ENCODE assay signal across 24 cellular contexts in genomic region chr17:45663772-45664171, GRCh38.
DNase-seq lines count a peak whose midpoint lies in the region; ATAC-seq, FAIRE-seq and TF ChIP-seq lines count a peak whose summit lies in the region.
"Had no signal": no experiment of that assay in that cellular context is flagged by ENCODE, and none has a peak within 500 bp of the region (broad histone marks: within the 10 kb centered on the region; RNA-seq: fewer than 3 reads in every experiment).

No MANE protein-coding gene starts in this region.

- H2AFZ ChIP-seq in HepG2 (ENCODE audit: low read length), result no peak overlapping the region
- H2AFZ ChIP-seq in OCI-LY7 (ENCODE audit: low read length), result no peak overlapping the region

- no peak for FAIRE-seq in HepG2 (lab: Jason Lieb, UNC)
- FAIRE-seq: GM18507, K562 had no signal

- ATAC-seq in HepG2, result peak; percentile 31; the same call in 1 of the 3 replicates
- no peak for ATAC-seq in right lobe of liver
- ATAC-seq: K562, Panc1 had no signal

- H3K27ac ChIP-seq in HepG2 (ENCODE audit: extremely low read length, insufficient read depth, low read length) (no peak overlapping the region), right lobe of liver (no peak overlapping the region), OCI-LY7 (ENCODE audit: low read depth, low read length, poor library complexity, severe bottlenecking) (no peak overlapping the region), caudate nucleus (ENCODE audit: low read depth, low read length) (no peak overlapping the region)
- H3K27ac ChIP-seq: A549, RWPE1 had no signal

- no peak overlapping the region for H3K9ac ChIP-seq in HepG2 (ENCODE audit: insufficient read depth, low read depth, low read length)

- TF ChIP-seq POLR2A in HepG2 (IDR thresholded peaks at IDR 0.05; ENCODE audit: insufficient read depth in 1 of 2, low read depth in 2 of 2, low read length in 2 of 2), result no peak
- TF ChIP-seq POLR2A in right lobe of liver (IDR thresholded peaks at IDR 0.05), result no peak

- H3K4me2 ChIP-seq in HepG2 (ENCODE audit: low read depth, low read length), result no peak overlapping the region
- H3K4me2 ChIP-seq in OCI-LY7 (ENCODE audit: low read length), result no peak overlapping the region
- H3K4me2 ChIP-seq: A549 had no signal

- WGBS in HepG2 (ENCODE audit: low lambda C conversion rate), result 4% methylated on average over 1 of the region's 1 CpG
- WGBS in right lobe of liver (ENCODE audit: insufficient coverage, low coverage, low lambda C conversion rate, missing lambda C conversion rate), result 13% methylated on average over 1 of the region's 1 CpG

- H3K79me2 ChIP-seq in HepG2 (ENCODE audit: insufficient read depth, low read length), result no peaks in the 10 kb centered on the region
- H3K79me2 ChIP-seq in OCI-LY7 (ENCODE audit: insufficient read depth, low read depth, low read length), result no peaks in the 10 kb centered on the region

- TF ChIP-seq CTCF in HepG2 (CRISPR knock-in tag; IDR thresholded peaks at IDR 0.05) (no peak), right lobe of liver (IDR thresholded peaks at IDR 0.05) (no peak), OCI-LY7 (conservative IDR thresholded peaks at IDR 0.05; ENCODE audit: low read length) (peak; percentile 23; the same call in 1 of the 2 replicates), epithelial cell of proximal tubule (conservative IDR thresholded peaks at IDR 0.05; ENCODE audit: low read depth, low read length) (peak; percentile 14), foreskin fibroblast (IDR thresholded peaks at IDR 0.05; ENCODE audit: low read depth, low read length) (no peak)

- no peaks in the 10 kb centered on the region for H4K20me1 ChIP-seq in HepG2 (ENCODE audit: insufficient read depth, low read length)
- no peaks in the 10 kb centered on the region for H4K20me1 ChIP-seq in OCI-LY7 (ENCODE audit: insufficient read depth, low read length)

- TF ChIP-seq RAD21 in HepG2 (CRISPR knock-in tag; IDR thresholded peaks at IDR 0.05), result no peak

- H3K4me3 ChIP-seq in HepG2 (replicated peaks in 1 of 3; ENCODE audit: insufficient read depth in 1 of 3, low read depth in 2 of 3, low read length in 3 of 3) (no peak overlapping the region), right lobe of liver (no peak overlapping the region), OCI-LY7 (ENCODE audit: low read depth, low read length, poor library complexity, severe bottlenecking) (no peak overlapping the region), epithelial cell of proximal tubule (ENCODE audit: low read depth, low read length) (no peak overlapping the region), foreskin fibroblast (ENCODE audit: low read depth in 1 of 2, low read length in 2 of 2) (no peak overlapping the region)
- H3K4me3 ChIP-seq: A549, K562, MG63 had no signal

- no peaks in the 10 kb centered on the region for H3K4me1 ChIP-seq in HepG2 (ENCODE audit: insufficient read depth, low read length)
- no peaks in the 10 kb centered on the region for H3K4me1 ChIP-seq in right lobe of liver
- H3K4me1 ChIP-seq in OCI-LY7 (ENCODE audit: insufficient read depth, low read length, poor library complexity, severe bottlenecking), result no peaks in the 10 kb centered on the region
- H3K4me1 ChIP-seq: A549 had no signal

- DNase-seq in HepG2 (ENCODE audit: low spot score) (no peak), right lobe of liver (no peak), OCI-LY7 (ENCODE audit: low spot score) (no peak), epithelial cell of proximal tubule (ENCODE audit: low read depth) (no peak), caudate nucleus (lab: John Stamatoyannopoulos, UW) (no peak), foreskin fibroblast (no peak), glomerular visceral epithelial cell (ENCODE audit: extremely low spot score) (no peak)
- no peak for DNase-seq in stimulated activated CD4-positive, alpha-beta T cell treated with anti-CD3 and anti-CD28 coated beads, Interleukin-4, amount 100 ng/mL, for 4 hours
- DNase-seq: AML-193, C1 segment of cervical spinal cord, DMS153, MG63, NCI-H1105 treated with DMSO at 0.1 percent for 48 hours, NCI-H146, NCI-H1930, NCI-H446, NCI-H524 treated with DMSO at 0.1 percent for 48 hours, NCI-H774, SHP77 had no signal

- TF ChIP-seq EP300 in HepG2 (IDR thresholded peaks at IDR 0.05; ENCODE audit: low read depth in 2 of 2, low read length in 2 of 2), result no peak
- no peak for TF ChIP-seq EP300 in HepG2 (CRISPR knock-in tag; IDR thresholded peaks at IDR 0.05; ENCODE audit: borderline replicate concordance)

- peaks cover 0 to 61% of the 10 kb centered on the region in 2 experiments for H3K27me3 ChIP-seq in HepG2 (ENCODE audit: control insufficient read depth in 1 of 2, insufficient read depth in 2 of 2, low read length in 2 of 2)
- no peaks in the 10 kb centered on the region for H3K27me3 ChIP-seq in right lobe of liver

- in situ Hi-C loops in HepG2 (cut with HindIII; ENCODE audit: extremely low pct_ligation_motif_present, low pct_unique_long_range_greater_than_20kb), result no loop called here

- BruUV-seq in HepG2 (replicated peaks; lab: Mats Ljungman, UMichigan) (no TSS peak), OCI-LY7 (replicated peaks; lab: Mats Ljungman, UMichigan) (no TSS peak)

- CTCF ChIA-PET in HepG2 (lab: Yijun Ruan, JAX; ENCODE audit: low intra/inter-chr PET ratio, low total read pairs), result no interaction called here
- CTCF ChIA-PET in OCI-LY7 (lab: Charles Lee; ENCODE audit: unreplicated experiment), result no interaction called here

- no peaks in the 10 kb centered on the region for H3K9me2 ChIP-seq in OCI-LY7 (ENCODE audit: insufficient read depth, low read length)

- intact Hi-C loops in HepG2 (cut with micrococcal nuclease; ENCODE audit: unreplicated experiment) (no loop called here), right lobe of liver (cut with DNase I) (no loop called here), OCI-LY7 (cut with micrococcal nuclease; ENCODE audit: unreplicated experiment) (no loop called here)

- POLR2A ChIA-PET in HepG2 (lab: Yijun Ruan, JAX) (no interaction called here), OCI-LY7 (lab: Charles Lee) (no interaction called here)

- H3K36me3 ChIP-seq in HepG2 (replicated peaks in 1 of 2; ENCODE audit: control insufficient read depth in 1 of 2, insufficient read depth in 2 of 2, low read length in 2 of 2) (no peaks in the 10 kb centered on the region), right lobe of liver (no peaks in the 10 kb centered on the region), OCI-LY7 (ENCODE audit: insufficient read depth, low read length) (no peaks in the 10 kb centered on the region)
- H3K36me3 ChIP-seq: MG63 had no signal

- H3K9me3 ChIP-seq in HepG2 (ENCODE audit: low read length), result no peaks in the 10 kb centered on the region
- H3K9me3 ChIP-seq in right lobe of liver, result no peaks in the 10 kb centered on the region
- H3K9me3 ChIP-seq in OCI-LY7 (ENCODE audit: low read length), result no peaks in the 10 kb centered on the region

TF ChIP-seq in HepG2, 621 proteins besides CTCF, POLR2A, EP300 and RAD21:
- TF ChIP-seq TARDBP (CRISPR knock-in tag; IDR thresholded peaks at IDR 0.05) (no peak), ZNF816 (CRISPR knock-in tag; IDR thresholded peaks at IDR 0.05; ENCODE audit: borderline replicate concordance) (no peak), TFDP2 (CRISPR knock-in tag; IDR thresholded peaks at IDR 0.05) (no peak)

Comparison
In these comparisons a context has a peak if more than half of its experiments do, and no peak if none do; other contexts are left out.
1. CTCF ChIP-seq: peak in OCI-LY7 (single experiment) and epithelial cell of proximal tubule (single experiment); none in HepG2 (single experiment), right lobe of liver (0 of 4) and foreskin fibroblast (single experiment).